1 cellular context compared by ENCODE assay signal in the genomic region with DNA sequence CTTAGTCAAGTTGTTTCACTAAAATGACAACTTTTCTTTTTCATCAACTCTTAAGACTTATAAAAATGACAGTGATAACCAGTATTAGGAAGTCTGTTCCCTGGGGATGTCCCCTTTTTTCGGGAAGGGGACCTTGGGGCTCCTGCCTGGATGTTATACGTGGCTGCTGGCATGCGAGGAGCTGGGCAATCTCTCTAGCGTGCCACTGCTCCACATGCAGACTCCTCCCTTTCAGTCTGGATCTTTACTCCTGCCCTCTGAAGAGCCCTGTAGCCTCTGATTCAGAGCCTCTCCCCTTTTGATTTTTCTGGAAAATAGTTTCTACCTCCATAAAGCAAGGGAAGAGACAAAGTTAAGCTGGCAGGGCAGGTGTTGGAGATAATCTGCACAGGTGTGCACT.
TF ChIP-seq lines count a peak whose summit lies in the region.

No MANE protein-coding gene starts in this region.

TF ChIP-seq in H1, 55 proteins besides CTCF, POLR2A, EP300 and RAD21:
- TF ChIP-seq YY1 (IDR thresholded peaks at IDR 0.05; ENCODE audit: low read depth, low read length) = no peak
- no peak for TF ChIP-seq TCF12 (IDR thresholded peaks at IDR 0.05; ENCODE audit: low read depth, low read length)
- no peak for TF ChIP-seq KDM4A (IDR thresholded peaks at IDR 0.05; ENCODE audit: low read depth, low read length, severe bottlenecking)
- TF ChIP-seq CHD2 (IDR thresholded peaks at IDR 0.05; ENCODE audit: low read length) = no peak
- TF ChIP-seq SUZ12 (IDR thresholded peaks at IDR 0.05; ENCODE audit: low read length) = no peak
- no peak for TF ChIP-seq SAP30 (IDR thresholded peaks at IDR 0.05; ENCODE audit: insufficient read depth, insufficient replicate concordance, low read length)
- TF ChIP-seq NRF1 (IDR thresholded peaks at IDR 0.05; ENCODE audit: low read depth, low read length) = no peak
- TF ChIP-seq, protein P1, sequence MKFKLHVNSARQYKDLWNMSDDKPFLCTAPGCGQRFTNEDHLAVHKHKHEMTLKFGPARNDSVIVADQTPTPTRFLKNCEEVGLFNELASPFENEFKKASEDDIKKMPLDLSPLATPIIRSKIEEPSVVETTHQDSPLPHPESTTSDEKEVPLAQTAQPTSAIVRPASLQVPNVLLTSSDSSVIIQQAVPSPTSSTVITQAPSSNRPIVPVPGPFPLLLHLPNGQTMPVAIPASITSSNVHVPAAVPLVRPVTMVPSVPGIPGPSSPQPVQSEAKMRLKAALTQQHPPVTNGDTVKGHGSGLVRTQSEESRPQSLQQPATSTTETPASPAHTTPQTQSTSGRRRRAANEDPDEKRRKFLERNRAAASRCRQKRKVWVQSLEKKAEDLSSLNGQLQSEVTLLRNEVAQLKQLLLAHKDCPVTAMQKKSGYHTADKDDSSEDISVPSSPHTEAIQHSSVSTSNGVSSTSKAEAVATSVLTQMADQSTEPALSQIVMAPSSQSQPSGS (IDR thresholded peaks at IDR 0.05; ENCODE audit: low read length) = no peak
- TF ChIP-seq FOSL1 (IDR thresholded peaks at IDR 0.05; ENCODE audit: insufficient read depth, low read depth, low read length) = no peak
- TF ChIP-seq SRF (IDR thresholded peaks at IDR 0.05; ENCODE audit: low read depth, low read length) = no peak
- TF ChIP-seq POU5F1 (IDR thresholded peaks at IDR 0.05; ENCODE audit: low read depth, low read length) = no peak
- TF ChIP-seq TAF1 (IDR thresholded peaks at IDR 0.05; ENCODE audit: low read depth, low read length) = no peak
- no peak for TF ChIP-seq RNF2 (IDR thresholded peaks at IDR 0.05; ENCODE audit: borderline replicate concordance, low read depth, low read length, missing control alignments, poor library complexity, severe bottlenecking)
- TF ChIP-seq CBX8 (IDR thresholded peaks at IDR 0.05; ENCODE audit: borderline replicate concordance, low read depth, low read length) = no peak
- no peak for TF ChIP-seq GABPA (IDR thresholded peaks at IDR 0.05; ENCODE audit: borderline replicate concordance, insufficient read depth, low read length)
